In genomic region chr15:34364041-34364440, GRCh38 we compare ENCODE assay signal across 17 cellular contexts. TPM values are rescaled to one million over a fixed set of nuclear protein-coding genes. Genes with fewer than 3 reads are reported as not detected.
DNase-seq lines count a peak whose midpoint lies in the region; ATAC-seq and TF ChIP-seq lines count a peak whose summit lies in the region.
"Had no signal": no experiment of that assay in that cellular context is flagged by ENCODE, and none has a peak within 500 bp of the region (broad histone marks: within the 10 kb centered on the region; RNA-seq: fewer than 3 reads in every experiment).

No MANE protein-coding gene starts in this region.

- no peaks in the 10 kb centered on the region for H3K27me3 ChIP-seq in RWPE2 (ENCODE audit: insufficient read depth, poor library complexity, severe bottlenecking)
- no peaks in the 10 kb centered on the region for H3K27me3 ChIP-seq in lower lobe of right lung (ENCODE audit: low read depth)

- H3K4me1 Mint-ChIP-seq in activated T-cell treated with anti-CD3 and anti-CD28 coated beads, Interleukin-2, amount 50 U/mL, for 24 hours (ENCODE audit: low read depth), result peaks cover 25% of the 10 kb centered on the region
- H3K4me1 Mint-ChIP-seq in activated T-cell treated with anti-CD3 and anti-CD28 coated beads, Interleukin-2, amount 50 U/mL, for 72 hours (ENCODE audit: low read depth), result peaks cover 28% of the 10 kb centered on the region
- peaks cover 35% of the 10 kb centered on the region for H3K4me1 Mint-ChIP-seq in stimulated activated effector memory CD8-positive, alpha-beta T cell treated with anti-CD3 and anti-CD28 coated beads, Interleukin-12 subunit alpha, Interleukin-12 subunit beta, amount 100 ng/mL, for 72 hours

- no peak overlapping the region for H3K4me3 ChIP-seq in RWPE2 (ENCODE audit: severe bottlenecking)
- no peak overlapping the region for H3K4me3 ChIP-seq in lower lobe of right lung
- H3K4me3 ChIP-seq: GM23338 had no signal

- peaks cover 51% of the 10 kb centered on the region for H3K36me3 ChIP-seq in RWPE2 (ENCODE audit: low read depth)
- peaks cover 34% of the 10 kb centered on the region for H3K36me3 ChIP-seq in lower lobe of right lung

- no peaks in the 10 kb centered on the region for H3K27me3 Mint-ChIP-seq in activated T-cell treated with anti-CD3 and anti-CD28 coated beads, Interleukin-2, amount 50 U/mL, for 24 hours
- no peaks in the 10 kb centered on the region for H3K27me3 Mint-ChIP-seq in activated T-cell treated with anti-CD3 and anti-CD28 coated beads, Interleukin-2, amount 50 U/mL, for 72 hours (ENCODE audit: low read depth)
- H3K27me3 Mint-ChIP-seq: CD8-positive, alpha-beta memory T cell had no signal

- H3K4me3 Mint-ChIP-seq in activated T-cell treated with anti-CD3 and anti-CD28 coated beads, Interleukin-2, amount 50 U/mL, for 24 hours, result no peak overlapping the region
- no peak overlapping the region for H3K4me3 Mint-ChIP-seq in activated T-cell treated with anti-CD3 and anti-CD28 coated beads, Interleukin-2, amount 50 U/mL, for 72 hours
- H3K4me3 Mint-ChIP-seq in stimulated activated effector memory CD8-positive, alpha-beta T cell treated with anti-CD3 and anti-CD28 coated beads, Interleukin-12 subunit alpha, Interleukin-12 subunit beta, amount 100 ng/mL, for 72 hours, result no peak overlapping the region

- intact Hi-C loops in lower lobe of right lung (cut with DNase I), result no loop called here

- TF ChIP-seq CTCF in RWPE2 (IDR thresholded peaks at IDR 0.05; ENCODE audit: poor library complexity, severe bottlenecking) (no peak), lower lobe of right lung (IDR thresholded peaks at IDR 0.05) (no peak)

- no peaks in the 10 kb centered on the region for H3K9me3 Mint-ChIP-seq in activated T-cell treated with anti-CD3 and anti-CD28 coated beads, Interleukin-2, amount 50 U/mL, for 24 hours
- H3K9me3 Mint-ChIP-seq in activated T-cell treated with anti-CD3 and anti-CD28 coated beads, Interleukin-2, amount 50 U/mL, for 72 hours, result no peaks in the 10 kb centered on the region
- no peaks in the 10 kb centered on the region for H3K9me3 Mint-ChIP-seq in stimulated activated effector memory CD8-positive, alpha-beta T cell treated with anti-CD3 and anti-CD28 coated beads, Interleukin-12 subunit alpha, Interleukin-12 subunit beta, amount 100 ng/mL, for 72 hours
- H3K9me3 Mint-ChIP-seq: CD8-positive, alpha-beta memory T cell; GM23338 had no signal

- DNase-seq in activated T-cell treated with anti-CD3 and anti-CD28 coated beads, Interleukin-2, amount 50 U/mL, for 24 hours, result no peak
- DNase-seq in activated T-cell treated with anti-CD3 and anti-CD28 coated beads, Interleukin-2, amount 50 U/mL, for 72 hours, result no peak
- peak; percentile 66 for DNase-seq in RWPE2 (ENCODE audit: low spot score)
- DNase-seq in stimulated activated effector memory CD8-positive, alpha-beta T cell treated with anti-CD3 and anti-CD28 coated beads, Interleukin-12 subunit alpha, Interleukin-12 subunit beta, amount 100 ng/mL, for 72 hours (ENCODE audit: low spot score in 2 of 2), result no peak
- DNase-seq in activated CD8-positive, alpha-beta memory T cell treated with anti-CD3 and anti-CD28 coated beads, Interleukin-2, amount 50 U/mL, for 48 hours, result no peak
- no peak for DNase-seq in lower lobe of right lung
- DNase-seq: Caco-2; CD8-positive, alpha-beta memory T cell; DND-41; GDM1; H7; IMR-90 had no signal

- peaks cover 5% of the 10 kb centered on the region for H3K4me1 ChIP-seq in RWPE2 (ENCODE audit: insufficient read depth, poor library complexity, severe bottlenecking)
- H3K4me1 ChIP-seq in lower lobe of right lung, result peaks cover 18% of the 10 kb centered on the region

- peaks cover 59% of the 10 kb centered on the region for H3K36me3 Mint-ChIP-seq in activated T-cell treated with anti-CD3 and anti-CD28 coated beads, Interleukin-2, amount 50 U/mL, for 24 hours (ENCODE audit: low read depth)
- H3K36me3 Mint-ChIP-seq in activated T-cell treated with anti-CD3 and anti-CD28 coated beads, Interleukin-2, amount 50 U/mL, for 72 hours (ENCODE audit: insufficient read depth in 2 of 2), result peaks cover 2 to 13% of the 10 kb centered on the region in 2 donors
- H3K36me3 Mint-ChIP-seq in stimulated activated effector memory CD8-positive, alpha-beta T cell treated with anti-CD3 and anti-CD28 coated beads, Interleukin-12 subunit alpha, Interleukin-12 subunit beta, amount 100 ng/mL, for 72 hours, result peaks cover 70% of the 10 kb centered on the region

- H3K27ac ChIP-seq in RWPE2 (ENCODE audit: poor library complexity, severe bottlenecking) (no peak overlapping the region), lower lobe of right lung (no peak overlapping the region)
- H3K27ac ChIP-seq: 22Rv1 had no signal

- ATAC-seq in activated T-cell treated with anti-CD3 and anti-CD28 coated beads, Interleukin-2, amount 50 U/mL, for 72 hours (replicated peaks in 1 of 2), result no peak
- ATAC-seq in RWPE2 (ENCODE audit: low read depth) (no peak), GM18867 (IDR thresholded peaks at IDR 0.05; ENCODE audit: unreplicated experiment) (no peak), lower lobe of right lung (no peak)
- no peak for ATAC-seq in stimulated activated effector memory CD8-positive, alpha-beta T cell treated with anti-CD3 and anti-CD28 coated beads, Interleukin-12 subunit alpha, Interleukin-12 subunit beta, amount 100 ng/mL, for 72 hours
- ATAC-seq: GM23338 had no signal

- no peaks in the 10 kb centered on the region for H3K9me3 ChIP-seq in RWPE2 (ENCODE audit: severe bottlenecking)
- no peaks in the 10 kb centered on the region for H3K9me3 ChIP-seq in lower lobe of right lung
- H3K9me3 ChIP-seq: Caco-2 had no signal

- peak overlapping the region; percentile 47 for H3K27ac Mint-ChIP-seq in activated T-cell treated with anti-CD3 and anti-CD28 coated beads, Interleukin-2, amount 50 U/mL, for 24 hours
- H3K27ac Mint-ChIP-seq in activated T-cell treated with anti-CD3 and anti-CD28 coated beads, Interleukin-2, amount 50 U/mL, for 72 hours, result no peak overlapping the region
- peak overlapping the region; percentile 90 for H3K27ac Mint-ChIP-seq in stimulated activated effector memory CD8-positive, alpha-beta T cell treated with anti-CD3 and anti-CD28 coated beads, Interleukin-12 subunit alpha, Interleukin-12 subunit beta, amount 100 ng/mL, for 72 hours

RNA-seq across cellular contexts. Expression of gene LPCAT4, which starts 3.0 kb away (rescaled TPM):
- total RNA-seq in activated T-cell treated with anti-CD3 and anti-CD28 coated beads, Interleukin-2, amount 50 U/mL, for 72 hours, result 10 to 100 TPM; 33.8 to 38.3 TPM
- total RNA-seq in lower lobe of right lung, result 37.0 TPM

RNA-seq across cellular contexts. Expression of gene NUTM1, which starts 20.9 kb away (rescaled TPM):
- not detected for total RNA-seq in activated T-cell treated with anti-CD3 and anti-CD28 coated beads, Interleukin-2, amount 50 U/mL, for 72 hours
- total RNA-seq in lower lobe of right lung, result not detected
- total RNA-seq: A673; Caco-2; CD8-positive, alpha-beta memory T cell; HT-29; IMR-90 had no signal

RNA-seq across cellular contexts. Expression of gene NOP10, which starts 21.1 kb away (rescaled TPM):
- 100 to 1,000 TPM; 126 to 158 TPM for total RNA-seq in activated T-cell treated with anti-CD3 and anti-CD28 coated beads, Interleukin-2, amount 50 U/mL, for 72 hours
- 176 TPM for total RNA-seq in lower lobe of right lung

RNA-seq across cellular contexts. Expression of gene SLC12A6, which starts 26.5 kb away (rescaled TPM):
- 10 to 100 TPM; 25.0 to 31.3 TPM for total RNA-seq in activated T-cell treated with anti-CD3 and anti-CD28 coated beads, Interleukin-2, amount 50 U/mL, for 72 hours
- 59.7 TPM for total RNA-seq in lower lobe of right lung
